Comparison of ENCODE assay signal across 1 cellular context in genomic region chr19:47765522-47766358, GRCh38.
TF ChIP-seq lines count a peak whose summit lies in the region.

No MANE protein-coding gene starts in this region.

TF ChIP-seq in HepG2, 621 proteins besides CTCF, POLR2A, EP300 and RAD21 (continues in another document):
- no peak for TF ChIP-seq RORA (CRISPR knock-in tag; IDR thresholded peaks at IDR 0.05)
- TF ChIP-seq, protein P1, sequence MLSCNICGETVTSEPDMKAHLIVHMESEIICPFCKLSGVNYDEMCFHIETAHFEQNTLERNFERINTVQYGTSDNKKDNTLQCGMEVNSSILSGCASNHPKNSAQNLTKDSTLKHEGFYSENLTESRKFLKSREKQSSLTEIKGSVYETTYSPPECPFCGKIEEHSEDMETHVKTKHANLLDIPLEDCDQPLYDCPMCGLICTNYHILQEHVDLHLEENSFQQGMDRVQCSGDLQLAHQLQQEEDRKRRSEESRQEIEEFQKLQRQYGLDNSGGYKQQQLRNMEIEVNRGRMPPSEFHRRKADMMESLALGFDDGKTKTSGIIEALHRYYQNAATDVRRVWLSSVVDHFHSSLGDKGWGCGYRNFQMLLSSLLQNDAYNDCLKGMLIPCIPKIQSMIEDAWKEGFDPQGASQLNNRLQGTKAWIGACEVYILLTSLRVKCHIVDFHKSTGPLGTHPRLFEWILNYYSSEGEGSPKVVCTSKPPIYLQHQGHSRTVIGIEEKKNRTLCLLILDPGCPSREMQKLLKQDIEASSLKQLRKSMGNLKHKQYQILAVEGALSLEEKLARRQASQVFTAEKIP (CRISPR knock-in tag; IDR thresholded peaks at IDR 0.05; ENCODE audit: borderline replicate concordance), result no peak
- peak; percentile 7; the same call in 1 of the 2 replicates for TF ChIP-seq TFAP4 (IDR thresholded peaks at IDR 0.05; ENCODE audit: borderline replicate concordance, low read depth)
- TF ChIP-seq SALL1 (CRISPR knock-in tag; IDR thresholded peaks at IDR 0.05), result peak; percentile 54; the same call in 1 of the 2 replicates
- peak; percentile 64 for TF ChIP-seq SKI (IDR thresholded peaks at IDR 0.05; ENCODE audit: partially characterized antibody)
- TF ChIP-seq, protein P2, sequence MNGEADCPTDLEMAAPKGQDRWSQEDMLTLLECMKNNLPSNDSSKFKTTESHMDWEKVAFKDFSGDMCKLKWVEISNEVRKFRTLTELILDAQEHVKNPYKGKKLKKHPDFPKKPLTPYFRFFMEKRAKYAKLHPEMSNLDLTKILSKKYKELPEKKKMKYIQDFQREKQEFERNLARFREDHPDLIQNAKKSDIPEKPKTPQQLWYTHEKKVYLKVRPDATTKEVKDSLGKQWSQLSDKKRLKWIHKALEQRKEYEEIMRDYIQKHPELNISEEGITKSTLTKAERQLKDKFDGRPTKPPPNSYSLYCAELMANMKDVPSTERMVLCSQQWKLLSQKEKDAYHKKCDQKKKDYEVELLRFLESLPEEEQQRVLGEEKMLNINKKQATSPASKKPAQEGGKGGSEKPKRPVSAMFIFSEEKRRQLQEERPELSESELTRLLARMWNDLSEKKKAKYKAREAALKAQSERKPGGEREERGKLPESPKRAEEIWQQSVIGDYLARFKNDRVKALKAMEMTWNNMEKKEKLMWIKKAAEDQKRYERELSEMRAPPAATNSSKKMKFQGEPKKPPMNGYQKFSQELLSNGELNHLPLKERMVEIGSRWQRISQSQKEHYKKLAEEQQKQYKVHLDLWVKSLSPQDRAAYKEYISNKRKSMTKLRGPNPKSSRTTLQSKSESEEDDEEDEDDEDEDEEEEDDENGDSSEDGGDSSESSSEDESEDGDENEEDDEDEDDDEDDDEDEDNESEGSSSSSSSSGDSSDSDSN (CRISPR knock-in tag; IDR thresholded peaks at IDR 0.05), result 0 out of 2 replicates have a peak, but pooled peaks have one; percentile 9
- TF ChIP-seq RXRB (CRISPR knock-in tag; IDR thresholded peaks at IDR 0.05; ENCODE audit: borderline replicate concordance), result 0 out of 2 replicates have a peak, but pooled peaks have one; percentile 37
- peak; percentile 48; the same call in 1 of the 2 replicates for TF ChIP-seq HNF1B (CRISPR knock-in tag; IDR thresholded peaks at IDR 0.05)
- no peak for TF ChIP-seq ELF1 (CRISPR knock-in tag; IDR thresholded peaks at IDR 0.05)
- TF ChIP-seq, protein P3, sequence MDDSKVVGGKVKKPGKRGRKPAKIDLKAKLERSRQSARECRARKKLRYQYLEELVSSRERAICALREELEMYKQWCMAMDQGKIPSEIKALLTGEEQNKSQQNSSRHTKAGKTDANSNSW (CRISPR knock-in tag; IDR thresholded peaks at IDR 0.05; ENCODE audit: borderline replicate concordance), result no peak
- no peak for TF ChIP-seq THAP9 (CRISPR knock-in tag; IDR thresholded peaks at IDR 0.05; ENCODE audit: borderline replicate concordance)
- no peak for TF ChIP-seq ZNF12 (CRISPR knock-in tag; IDR thresholded peaks at IDR 0.05)
- TF ChIP-seq, protein P4, sequence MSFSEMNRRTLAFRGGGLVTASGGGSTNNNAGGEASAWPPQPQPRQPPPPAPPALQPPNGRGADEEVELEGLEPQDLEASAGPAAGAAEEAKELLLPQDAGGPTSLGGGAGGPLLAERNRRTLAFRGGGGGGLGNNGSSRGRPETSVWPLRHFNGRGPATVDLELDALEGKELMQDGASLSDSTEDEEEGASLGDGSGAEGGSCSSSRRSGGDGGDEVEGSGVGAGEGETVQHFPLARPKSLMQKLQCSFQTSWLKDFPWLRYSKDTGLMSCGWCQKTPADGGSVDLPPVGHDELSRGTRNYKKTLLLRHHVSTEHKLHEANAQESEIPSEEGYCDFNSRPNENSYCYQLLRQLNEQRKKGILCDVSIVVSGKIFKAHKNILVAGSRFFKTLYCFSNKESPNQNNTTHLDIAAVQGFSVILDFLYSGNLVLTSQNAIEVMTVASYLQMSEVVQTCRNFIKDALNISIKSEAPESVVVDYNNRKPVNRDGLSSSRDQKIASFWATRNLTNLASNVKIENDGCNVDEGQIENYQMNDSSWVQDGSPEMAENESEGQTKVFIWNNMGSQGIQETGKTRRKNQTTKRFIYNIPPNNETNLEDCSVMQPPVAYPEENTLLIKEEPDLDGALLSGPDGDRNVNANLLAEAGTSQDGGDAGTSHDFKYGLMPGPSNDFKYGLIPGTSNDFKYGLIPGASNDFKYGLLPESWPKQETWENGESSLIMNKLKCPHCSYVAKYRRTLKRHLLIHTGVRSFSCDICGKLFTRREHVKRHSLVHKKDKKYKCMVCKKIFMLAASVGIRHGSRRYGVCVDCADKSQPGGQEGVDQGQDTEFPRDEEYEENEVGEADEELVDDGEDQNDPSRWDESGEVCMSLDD (CRISPR knock-in tag; IDR thresholded peaks at IDR 0.05; ENCODE audit: borderline replicate concordance), result no peak
- TF ChIP-seq RBM39 (IDR thresholded peaks at IDR 0.05; ENCODE audit: low read depth, low read length, poor library complexity, severe bottlenecking), result peak; percentile 48
- TF ChIP-seq KLF9 (CRISPR knock-in tag; IDR thresholded peaks at IDR 0.05; ENCODE audit: low read depth), result no peak
- TF ChIP-seq ZNF331 (CRISPR knock-in tag; IDR thresholded peaks at IDR 0.05), result peak; percentile 14; the same call in 1 of the 2 replicates
- 0 out of 2 replicates have a peak, but pooled peaks have one; percentile 35 for TF ChIP-seq ZBTB38 (CRISPR knock-in tag; IDR thresholded peaks at IDR 0.05)
- TF ChIP-seq, protein P5, sequence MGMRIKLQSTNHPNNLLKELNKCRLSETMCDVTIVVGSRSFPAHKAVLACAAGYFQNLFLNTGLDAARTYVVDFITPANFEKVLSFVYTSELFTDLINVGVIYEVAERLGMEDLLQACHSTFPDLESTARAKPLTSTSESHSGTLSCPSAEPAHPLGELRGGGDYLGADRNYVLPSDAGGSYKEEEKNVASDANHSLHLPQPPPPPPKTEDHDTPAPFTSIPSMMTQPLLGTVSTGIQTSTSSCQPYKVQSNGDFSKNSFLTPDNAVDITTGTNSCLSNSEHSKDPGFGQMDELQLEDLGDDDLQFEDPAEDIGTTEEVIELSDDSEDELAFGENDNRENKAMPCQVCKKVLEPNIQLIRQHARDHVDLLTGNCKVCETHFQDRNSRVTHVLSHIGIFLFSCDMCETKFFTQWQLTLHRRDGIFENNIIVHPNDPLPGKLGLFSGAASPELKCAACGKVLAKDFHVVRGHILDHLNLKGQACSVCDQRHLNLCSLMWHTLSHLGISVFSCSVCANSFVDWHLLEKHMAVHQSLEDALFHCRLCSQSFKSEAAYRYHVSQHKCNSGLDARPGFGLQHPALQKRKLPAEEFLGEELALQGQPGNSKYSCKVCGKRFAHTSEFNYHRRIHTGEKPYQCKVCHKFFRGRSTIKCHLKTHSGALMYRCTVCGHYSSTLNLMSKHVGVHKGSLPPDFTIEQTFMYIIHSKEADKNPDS (CRISPR knock-in tag; IDR thresholded peaks at IDR 0.05), result no peak
- TF ChIP-seq HMGXB4 (CRISPR knock-in tag; IDR thresholded peaks at IDR 0.05; ENCODE audit: borderline replicate concordance in 1 of 2, low read depth in 1 of 2), result peak in 1 of 2 experiments; percentile 50; a peak in 1 of 4 replicates
- no peak for TF ChIP-seq NFAT5 (CRISPR knock-in tag; IDR thresholded peaks at IDR 0.05)
- 0 out of 2 replicates have a peak, but pooled peaks have one; percentile 29 for TF ChIP-seq PITX1 (CRISPR knock-in tag; IDR thresholded peaks at IDR 0.05)
- 0 out of 2 replicates have a peak, but pooled peaks have one; percentile 19 for TF ChIP-seq MAZ (IDR thresholded peaks at IDR 0.05; ENCODE audit: borderline replicate concordance, low read depth, low read length)
- peak; percentile 40; the same call in 1 of the 2 replicates for TF ChIP-seq MAZ (CRISPR knock-in tag; IDR thresholded peaks at IDR 0.05; ENCODE audit: low read depth)
